Comparison of ENCODE assay signal across 23 cellular contexts in genomic region chr2:163269375-163270021, GRCh38.
"Had no signal": no experiment of that assay in that cellular context is flagged by ENCODE, and none has a peak within 500 bp of the region (broad histone marks: within the 10 kb centered on the region; RNA-seq: fewer than 3 reads in every experiment).

No MANE protein-coding gene starts in this region.

- H3K27ac ChIP-seq: breast epithelium, VCaP had no signal

- H3K4me3 Mint-ChIP-seq: activated CD4-positive, alpha-beta memory T cell treated with anti-CD3 and anti-CD28 coated beads for 36 hours; activated CD4-positive, alpha-beta T cell treated with anti-CD3 and anti-CD28 coated beads, Interleukin-2, amount 10 ng/mL, durations not matched to agents 7 days and 5 days; activated naive CD4-positive, alpha-beta T cell treated with anti-CD3 and anti-CD28 coated beads for 36 hours; activated naive CD8-positive, alpha-beta T cell; activated T-helper 17 cell treated with anti-CD3 and anti-CD28 coated beads, Interleukin-2, amount 50 U/mL, for 72 hours; T-helper 17 cell had no signal

- H3K27me3 ChIP-seq: breast epithelium had no signal

- H3K4me1 ChIP-seq: breast epithelium had no signal

- H3K27ac Mint-ChIP-seq: activated CD4-positive, alpha-beta memory T cell treated with anti-CD3 and anti-CD28 coated beads for 36 hours; activated CD4-positive, alpha-beta T cell treated with anti-CD3 and anti-CD28 coated beads, Interleukin-2, amount 10 ng/mL, durations not matched to agents 7 days and 5 days; activated naive CD4-positive, alpha-beta T cell treated with anti-CD3 and anti-CD28 coated beads for 36 hours; activated naive CD8-positive, alpha-beta T cell; activated T-helper 17 cell treated with anti-CD3 and anti-CD28 coated beads, Interleukin-2, amount 50 U/mL, for 72 hours; T-helper 17 cell had no signal

- DNase-seq: activated CD4-positive, alpha-beta memory T cell treated with anti-CD3 and anti-CD28 coated beads for 36 hours; activated CD4-positive, alpha-beta T cell treated with anti-CD3 and anti-CD28 coated beads, Interleukin-2, amount 10 ng/mL, durations not matched to agents 7 days and 5 days; activated CD4-positive, CD25-positive, alpha-beta regulatory T cell; activated CD8-positive, alpha-beta memory T cell treated with anti-CD3 and anti-CD28 coated beads for 24 hours; activated gamma-delta T cell; activated naive CD4-positive, alpha-beta T cell treated with anti-CD3 and anti-CD28 coated beads for 36 hours; activated T-cell treated with anti-CD3 and anti-CD28 coated beads for 4 hours; activated T-cell treated with anti-CD3 and anti-CD28 coated beads, Interleukin-2, amount 50 U/mL, for 48 hours; caudate nucleus; MM.1S; NCI-H1048; NCI-H1930; NCI-H2171; NCI-H2227 treated with DMSO at 0.1 percent for 48 hours; NCI-H526 treated with DMSO at 0.1 percent for 48 hours; NCI-H82; SIG-M5; T-helper 17 cell; T-helper 9 cell had no signal

- H3K4me1 Mint-ChIP-seq: activated CD4-positive, alpha-beta T cell treated with anti-CD3 and anti-CD28 coated beads, Interleukin-2, amount 10 ng/mL, durations not matched to agents 7 days and 5 days; activated T-helper 17 cell treated with anti-CD3 and anti-CD28 coated beads, Interleukin-2, amount 50 U/mL, for 72 hours; T-helper 17 cell had no signal

- ATAC-seq: activated T-helper 17 cell treated with anti-CD3 and anti-CD28 coated beads, Interleukin-2, amount 50 U/mL, for 72 hours; T-helper 17 cell had no signal

- H3K36me3 ChIP-seq: breast epithelium had no signal

- H3K36me3 Mint-ChIP-seq: activated CD4-positive, alpha-beta memory T cell treated with anti-CD3 and anti-CD28 coated beads for 36 hours; activated naive CD8-positive, alpha-beta T cell had no signal

- H3K4me3 ChIP-seq: breast epithelium had no signal

- H3K27me3 Mint-ChIP-seq: activated CD4-positive, alpha-beta memory T cell treated with anti-CD3 and anti-CD28 coated beads for 36 hours; activated CD4-positive, alpha-beta T cell treated with anti-CD3 and anti-CD28 coated beads, Interleukin-2, amount 10 ng/mL, durations not matched to agents 7 days and 5 days; activated naive CD8-positive, alpha-beta T cell; activated T-helper 17 cell treated with anti-CD3 and anti-CD28 coated beads, Interleukin-2, amount 50 U/mL, for 72 hours; T-helper 17 cell had no signal
